Comparison of ENCODE assay signal across 9 cellular contexts in genomic region chr22:33853200-33854097, GRCh38.
A peak's percentile ranks its signal among the peaks of the same experiment; 100 is the strongest.
DNase-seq lines count a peak whose midpoint lies in the region; ATAC-seq and TF ChIP-seq lines count a peak whose summit lies in the region.
"Had no signal": no experiment of that assay in that cellular context is flagged by ENCODE, and none has a peak within 500 bp of the region (broad histone marks: within the 10 kb centered on the region; RNA-seq: fewer than 3 reads in every experiment).

No MANE protein-coding gene starts in this region.

- H3K4me1 Mint-ChIP-seq in endothelial cell (ENCODE audit: unreplicated experiment): peaks cover 28% of the 10 kb centered on the region

- intact Hi-C loops in transverse colon (cut with DNase I; ENCODE audit: low total_unique reads): no loop called here

- DNase-seq in SK-MEL-5 (ENCODE audit: low read depth, low spot score) (peak; percentile 77), endothelial cell (ENCODE audit: low spot score) (no peak), transverse colon (peak; percentile 78)

- peak overlapping the region; percentile 34 for H3K27ac Mint-ChIP-seq in endothelial cell (ENCODE audit: unreplicated experiment)

- H3K9ac ChIP-seq in BLaER1 treated with 17β-estradiol and CSF1 and Interleukin-3, amounts not matched to agents 10 nM and 100 nM: peak overlapping the region; percentile 38 to 72 (median 52); a peak in 21 of 22 replicates

- H3K36me3 Mint-ChIP-seq in endothelial cell (ENCODE audit: low read depth, unreplicated experiment): no peaks in the 10 kb centered on the region

- peaks cover 0 to 55% (median 25%) of the 10 kb centered on the region in 11 experiments; a peak in 11 of 22 replicates for H4K20me1 ChIP-seq in BLaER1 treated with 17β-estradiol and CSF1 and Interleukin-3, amounts not matched to agents 10 nM and 100 nM

- peaks cover 32 to 48% (median 39%) of the 10 kb centered on the region in 10 experiments for H3K4me1 ChIP-seq in BLaER1 treated with 17β-estradiol and CSF1 and Interleukin-3, amounts not matched to agents 10 nM and 100 nM
- peaks cover 8% of the 10 kb centered on the region for H3K4me1 ChIP-seq in mesodermal cell (ENCODE audit: control insufficient read depth, insufficient read depth, low read length, poor library complexity, severe bottlenecking)
- peaks cover 10 to 45% (median 37%) of the 10 kb centered on the region in 4 donors for H3K4me1 ChIP-seq in transverse colon

- peak overlapping the region; percentile 64 to 96 (median 80) for H3K4me2 ChIP-seq in BLaER1 treated with 17β-estradiol and CSF1 and Interleukin-3, amounts not matched to agents 10 nM and 100 nM

- peak overlapping the region in 10 of 11 experiments; percentile 16 to 64 (median 58); a peak in 19 of 22 replicates for H3K27ac ChIP-seq in BLaER1 treated with 17β-estradiol and CSF1 and Interleukin-3, amounts not matched to agents 10 nM and 100 nM
- H3K27ac ChIP-seq in mesodermal cell (ENCODE audit: low read depth, low read length, severe bottlenecking) (peak overlapping the region; percentile 24), transverse colon (peak overlapping the region; percentile 78 to 86 (median 86))
- H3K27ac ChIP-seq: SK-N-MC had no signal

- peaks cover 0 to 62% (median 8%) of the 10 kb centered on the region in 11 experiments; a peak in 12 of 22 replicates for H3K36me3 ChIP-seq in BLaER1 treated with 17β-estradiol and CSF1 and Interleukin-3, amounts not matched to agents 10 nM and 100 nM
- peaks cover 4% of the 10 kb centered on the region for H3K36me3 ChIP-seq in mesodermal cell (ENCODE audit: control insufficient read depth, insufficient read depth, low read length)
- no peaks in the 10 kb centered on the region for H3K36me3 ChIP-seq in transverse colon

- no peak for TF ChIP-seq POLR2A in transverse colon (IDR thresholded peaks at IDR 0.05)

- peak; percentile 86 for ATAC-seq in GM18861 (IDR thresholded peaks at IDR 0.05; ENCODE audit: unreplicated experiment)
- ATAC-seq in HG03378 (IDR thresholded peaks at IDR 0.05; ENCODE audit: unreplicated experiment): peak; percentile 76
- ATAC-seq in GM18502 (IDR thresholded peaks at IDR 0.05; ENCODE audit: poor library complexity, unreplicated experiment): no peak

- peak overlapping the region; percentile 5 to 60 (median 46); a peak in 18 of 20 replicates for H3K4me3 ChIP-seq in BLaER1 treated with 17β-estradiol and CSF1 and Interleukin-3, amounts not matched to agents 10 nM and 100 nM
- H3K4me3 ChIP-seq in mesodermal cell (ENCODE audit: extremely low read depth, insufficient read depth, low read length, poor library complexity, severe bottlenecking): no peak overlapping the region
- peak overlapping the region; percentile 23 to 58 (median 31) for H3K4me3 ChIP-seq in transverse colon
- H3K4me3 ChIP-seq: SK-N-MC had no signal

- TF ChIP-seq CTCF in endothelial cell (IDR thresholded peaks at IDR 0.05; ENCODE audit: unreplicated experiment) (no peak), transverse colon (IDR thresholded peaks at IDR 0.05) (no peak)

- in situ Hi-C loops in SK-MEL-5 (cut with HindIII; ENCODE audit: low pct_unique_long_range_greater_than_20kb, low sequenced_read_pairs) (no loop called here), transverse colon (cut with MboI; ENCODE audit: low pct_ligation_motif_present in 1 of 4, low pct_unique_long_range_greater_than_20kb in 1 of 4, low sequenced_read_pairs in 3 of 4) (no loop called here)

- no peaks in the 10 kb centered on the region for H3K27me3 ChIP-seq in BLaER1 treated with 17β-estradiol and CSF1 and Interleukin-3, amounts not matched to agents 10 nM and 100 nM
- no peaks in the 10 kb centered on the region for H3K27me3 ChIP-seq in transverse colon

- H3K27me3 Mint-ChIP-seq in endothelial cell (ENCODE audit: unreplicated experiment): peaks cover 1% of the 10 kb centered on the region

- peaks cover 2 to 26% (median 15%) of the 10 kb centered on the region in 11 experiments; a peak in 21 of 22 replicates for H3K9me3 ChIP-seq in BLaER1 treated with 17β-estradiol and CSF1 and Interleukin-3, amounts not matched to agents 10 nM and 100 nM (replicated peaks in 1 of 11)
- no peaks in the 10 kb centered on the region for H3K9me3 ChIP-seq in mesodermal cell (ENCODE audit: control insufficient read depth, low read length)
- H3K9me3 ChIP-seq in transverse colon: no peaks in the 10 kb centered on the region

- no peaks in the 10 kb centered on the region for H3K9me3 Mint-ChIP-seq in endothelial cell (ENCODE audit: unreplicated experiment)

- H3K4me3 Mint-ChIP-seq in endothelial cell (ENCODE audit: unreplicated experiment): peak overlapping the region; percentile 13

- WGBS in mesodermal cell (ENCODE audit: insufficient coverage in 2 of 2), 2 experiments: 71 to 82% methylated on average over 5 to 8 of the region's 9 CpGs
- 0 to 11% methylated on average over 2 to 9 of the region's 9 CpGs for WGBS in transverse colon (ENCODE audit: low coverage in 1 of 2), 2 donors

- TF ChIP-seq EP300 in transverse colon (IDR thresholded peaks at IDR 0.05; ENCODE audit: low read depth): no peak

Comparison
In these comparisons a context has a peak if more than half of its experiments do, and no peak if none do; other contexts are left out.
1. H3K27ac ChIP-seq: peak in every context shown above with its lines; median percentile 86 in transverse colon; 58 in BLaER1 treated with 17β-estradiol and CSF1 and Interleukin-3, amounts not matched to agents 10 nM and 100 nM; 24 in mesodermal cell.